In genomic region chr4:55547461-55547770, GRCh38 we compare ENCODE assay signal across 8 cellular contexts. TPM values are rescaled to one million over a fixed set of nuclear protein-coding genes. Genes with fewer than 3 reads are reported as not detected.
DNase-seq lines count a peak whose midpoint lies in the region; FAIRE-seq lines count a peak whose summit lies in the region.

No MANE protein-coding gene starts in this region.

- FAIRE-seq in HTR-8/SVneo (lab: Jason Lieb, UNC), result no peak

- H3K4me1 ChIP-seq in skeletal muscle tissue (ENCODE audit: control insufficient read depth in 3 of 3, insufficient read depth in 3 of 3, low read length in 3 of 3), result peaks cover 9 to 15% (median 14%) of the 10 kb centered on the region in 3 donors

- no peaks in the 10 kb centered on the region for H3K36me3 Mint-ChIP-seq in activated naive CD8-positive, alpha-beta T cell

- H3K9me3 Mint-ChIP-seq in activated naive CD8-positive, alpha-beta T cell (ENCODE audit: low read depth), result no peaks in the 10 kb centered on the region

- H3K27ac Mint-ChIP-seq in activated naive CD8-positive, alpha-beta T cell, result peak overlapping the region; percentile 75

- H3K9me3 ChIP-seq in skeletal muscle tissue (ENCODE audit: control insufficient read depth in 3 of 3, low read length in 3 of 3), result no peaks in the 10 kb centered on the region

- peaks cover 47% of the 10 kb centered on the region for H3K4me1 Mint-ChIP-seq in activated naive CD8-positive, alpha-beta T cell (ENCODE audit: low read depth)

- DNase-seq in activated gamma-delta T cell (lab: John Stamatoyannopoulos, UW) (peak; percentile 3), activated gamma-delta T cell treated with Interleukin-2 at 50 U/mL for 16 hours (no peak), UCSD-AML1 (lab: John Stamatoyannopoulos, UW; ENCODE audit: unreplicated experiment) (no peak), HTR-8/SVneo (ENCODE audit: insufficient read length, low spot score) (no peak), Kasumi-1 (lab: John Stamatoyannopoulos, UW) (no peak)

- no peaks in the 10 kb centered on the region for H3K27me3 ChIP-seq in skeletal muscle tissue (ENCODE audit: control insufficient read depth in 3 of 3, insufficient read depth in 3 of 3, low read length in 3 of 3)

- peak overlapping the region; percentile 95 for H3K27ac ChIP-seq in skeletal muscle tissue (ENCODE audit: low read depth, low read length)

- H3K4me3 ChIP-seq in iPS-11a (ENCODE audit: low read depth, low read length) (peak overlapping the region; percentile 41), skeletal muscle tissue (ENCODE audit: low read length in 3 of 3) (peak overlapping the region; percentile 86 to 95 (median 87))

- peak overlapping the region; percentile 93 for H3K4me3 Mint-ChIP-seq in activated naive CD8-positive, alpha-beta T cell

- H3K9ac ChIP-seq in skeletal muscle tissue (ENCODE audit: low read depth in 1 of 3, low read length in 3 of 3), result peak overlapping the region; percentile 81 to 89 (median 85)

- H3K36me3 ChIP-seq in skeletal muscle tissue (ENCODE audit: control insufficient read depth in 3 of 3, insufficient read depth in 3 of 3, low read length in 3 of 3), result no peaks in the 10 kb centered on the region

- no peaks in the 10 kb centered on the region for H3K27me3 Mint-ChIP-seq in activated naive CD8-positive, alpha-beta T cell

RNA-seq across cellular contexts. Expression of gene CLOCK, which starts 0.7 kb away (rescaled TPM):
- 13.6 TPM for total RNA-seq in skeletal muscle tissue

RNA-seq across cellular contexts. Expression of gene PDCL2, which starts 44.6 kb away (rescaled TPM):
- total RNA-seq in skeletal muscle tissue, result not detected
